8 cellular contexts compared by ENCODE assay signal in genomic region chr9:127898433-127899199, GRCh38. TPM values are rescaled to one million over a fixed set of nuclear protein-coding genes. Genes with fewer than 3 reads are reported as not detected.
DNase-seq lines count a peak whose midpoint lies in the region; ATAC-seq and TF ChIP-seq lines count a peak whose summit lies in the region.

No MANE protein-coding gene starts in this region.

- no peaks in the 10 kb centered on the region for H3K9me3 Mint-ChIP-seq in CD4-positive, alpha-beta T cell
- H3K9me3 Mint-ChIP-seq in naive thymus-derived CD4-positive, alpha-beta T cell, result peaks cover 0 to 25% (median 7%) of the 10 kb centered on the region in 11 donors

- peaks cover 14% of the 10 kb centered on the region for H3K9me3 ChIP-seq in CD4-positive, alpha-beta T cell (ENCODE audit: control insufficient read depth, low read length)
- H3K9me3 ChIP-seq in HEK293 (ENCODE audit: control insufficient read depth, insufficient read depth, low read depth, low read length), result no peaks in the 10 kb centered on the region
- peaks cover 0 to 18% (median 3%) of the 10 kb centered on the region in 3 experiments for H3K9me3 ChIP-seq in naive thymus-derived CD4-positive, alpha-beta T cell (ENCODE audit: control insufficient read depth in 2 of 3, low read length in 3 of 3)

- H3K36me3 ChIP-seq in HEK293 (ENCODE audit: control insufficient read depth in 2 of 2, insufficient read depth in 1 of 2, low read length in 2 of 2), result peaks cover 0 to 33% of the 10 kb centered on the region in 2 experiments; a peak in 1 of 3 replicates
- peaks cover 12 to 33% (median 17%) of the 10 kb centered on the region in 3 experiments for H3K36me3 ChIP-seq in naive thymus-derived CD4-positive, alpha-beta T cell (ENCODE audit: control insufficient read depth in 2 of 3, insufficient read depth in 3 of 3, low read length in 3 of 3)

- H3K4me1 Mint-ChIP-seq in CD4-positive, alpha-beta T cell (ENCODE audit: low read depth), result peaks cover 43% of the 10 kb centered on the region
- peaks cover 13 to 56% (median 34%) of the 10 kb centered on the region in 7 donors for H3K4me1 Mint-ChIP-seq in naive thymus-derived CD4-positive, alpha-beta T cell

- TF ChIP-seq POLR2A in erythroblast (IDR thresholded peaks at IDR 0.05; ENCODE audit: low read length), result no peak

- CTCF ChIA-PET in CD4-positive, alpha-beta T cell (lab: Charles Lee), result interaction anchor here (0.9 to 2.2 kb wide), 3 partner anchors 12 to 164 kb away, joined by 5 to 6 read pairs (median 5); partner anchors contain the start of gene TOR2A
- CTCF ChIA-PET in HEK293 (lab: Yijun Ruan, JAX), result interaction anchor here (0.6 to 0.9 kb wide), 5 partner anchors 8 to 111 kb away, joined by 3 to 5 read pairs (median 3); no protein-coding TSS in a partner anchor
- CTCF ChIA-PET in naive thymus-derived CD4-positive, alpha-beta T cell (lab: Charles Lee), result interaction anchor here (2.3 kb wide), 1 partner anchor 9 kb away, joined by 5 read pairs; no protein-coding TSS in a partner anchor

- H3K27ac ChIP-seq in CD4-positive, alpha-beta T cell (ENCODE audit: low read depth, low read length), result peak overlapping the region; percentile 21
- H3K27ac ChIP-seq in HEK293 (ENCODE audit: extremely low read depth, low read depth, low read length), result peak overlapping the region; percentile 78; the same call in 1 of the 2 replicates
- H3K27ac ChIP-seq in naive thymus-derived CD4-positive, alpha-beta T cell (ENCODE audit: low read depth, low read length), result peak overlapping the region; percentile 78

- DNase-seq in CD4-positive, alpha-beta T cell, result no peak
- DNase-seq in UCSD-AML1 (lab: John Stamatoyannopoulos, UW; ENCODE audit: unreplicated experiment), result peak; percentile 57
- DNase-seq in erythroblast (lab: John Stamatoyannopoulos, UW), result peak; percentile 59 to 65
- DNase-seq in naive thymus-derived CD4-positive, alpha-beta T cell, result peak in 3 of 9 donors; percentile 6 to 44 (median 20)
- no peak for DNase-seq in SIG-M5 treated with dmso at 0.1 percent for 504 hours (lab: John Stamatoyannopoulos, UW; ENCODE audit: unreplicated experiment)
- no peak for DNase-seq in NCI-H446 treated with DMSO at 0.1 percent for 48 hours (lab: John Stamatoyannopoulos, UW)
- DNase-seq in HT-29 (ENCODE audit: low spot score), result no peak

- no peaks in the 10 kb centered on the region for H3K4me1 ChIP-seq in HEK293 (ENCODE audit: control insufficient read depth, insufficient read depth, low read length)
- H3K4me1 ChIP-seq in naive thymus-derived CD4-positive, alpha-beta T cell (ENCODE audit: control insufficient read depth in 2 of 2, insufficient read depth in 2 of 2, low read length in 2 of 2), result peaks cover 17 to 19% of the 10 kb centered on the region in 2 donors

- peak overlapping the region; percentile 86 for H3K27ac Mint-ChIP-seq in CD4-positive, alpha-beta T cell
- H3K27ac Mint-ChIP-seq in naive thymus-derived CD4-positive, alpha-beta T cell, result peak overlapping the region in 8 of 9 donors; percentile 54 to 87 (median 84)

- H3K4me3 Mint-ChIP-seq in CD4-positive, alpha-beta T cell, result peak overlapping the region; percentile 95
- peak overlapping the region; percentile 71 to 90 (median 86) for H3K4me3 Mint-ChIP-seq in naive thymus-derived CD4-positive, alpha-beta T cell

- peak; percentile 15 for ATAC-seq in CD4-positive, alpha-beta T cell (ENCODE audit: poor library complexity)
- peak; percentile 4 for ATAC-seq in naive thymus-derived CD4-positive, alpha-beta T cell

- POLR2A ChIA-PET in CD4-positive, alpha-beta T cell (lab: Charles Lee), result interaction anchor here (1.0 to 3.1 kb wide), 9 partner anchors 7 to 129 kb away, joined by 3 to 16 read pairs (median 3); partner anchors contain the start of genes CDK9, PIP5KL1 and ST6GALNAC4
- POLR2A ChIA-PET in HEK293 (lab: Yijun Ruan, JAX), result interaction anchor here (0.6 to 2.0 kb wide), 5 partner anchors 9 to 1128 kb away, joined by 3 to 9 read pairs (median 4); partner anchors contain the start of genes LRSAM1, RPL12 and ST6GALNAC4
- POLR2A ChIA-PET in naive thymus-derived CD4-positive, alpha-beta T cell (lab: Charles Lee), result interaction anchor here (0.8 to 2.6 kb wide), 4 partner anchors 8 to 163 kb away, joined by 3 to 12 read pairs (median 5); partner anchors contain the start of gene TOR2A

- no peak for TF ChIP-seq CTCF in CD4-positive, alpha-beta T cell (IDR thresholded peaks at IDR 0.05)
- TF ChIP-seq CTCF in HEK293 (tag by site-specific recombination; IDR thresholded peaks at IDR 0.05), result no peak

- peaks cover 50% of the 10 kb centered on the region for H3K36me3 Mint-ChIP-seq in CD4-positive, alpha-beta T cell (ENCODE audit: low read depth)
- H3K36me3 Mint-ChIP-seq in naive thymus-derived CD4-positive, alpha-beta T cell, result peaks cover 13 to 36% (median 33%) of the 10 kb centered on the region in 5 donors

- intact Hi-C loops in CD4-positive, alpha-beta T cell (cut with DNase I, micrococcal nuclease), result loop anchor here (1.0 to 5.0 kb wide), 2 partner anchors 19 to 36 kb away; partner anchors contain the start of gene ST6GALNAC4 (in 1 of the 2)
- intact Hi-C loops in naive thymus-derived CD4-positive, alpha-beta T cell (cut with micrococcal nuclease), result loop anchor here in 1 of 2 donors (1.0 kb wide), 1 partner anchor 19 kb away; the partner anchor contains the start of gene ST6GALNAC4

- H3K27me3 Mint-ChIP-seq in CD4-positive, alpha-beta T cell, result no peaks in the 10 kb centered on the region
- H3K27me3 Mint-ChIP-seq in naive thymus-derived CD4-positive, alpha-beta T cell, result no peaks in the 10 kb centered on the region

- H3K27me3 ChIP-seq in CD4-positive, alpha-beta T cell (ENCODE audit: control insufficient read depth, insufficient read depth, low read length), result no peaks in the 10 kb centered on the region
- H3K27me3 ChIP-seq in naive thymus-derived CD4-positive, alpha-beta T cell (ENCODE audit: control insufficient read depth in 2 of 2, insufficient read depth in 2 of 2, low read length in 2 of 2), result no peaks in the 10 kb centered on the region

- H3K4me3 ChIP-seq in HEK293 (ENCODE audit: low read depth, low read length), result peak overlapping the region; percentile 86
- peak overlapping the region; percentile 61 for H3K4me3 ChIP-seq in naive thymus-derived CD4-positive, alpha-beta T cell (ENCODE audit: low read length)

TF ChIP-seq in HEK293, 187 proteins besides CTCF, POLR2A, EP300 and RAD21 (continues in another document):
- TF ChIP-seq HIC1 (tag by site-specific recombination; IDR thresholded peaks at IDR 0.05), result peak; percentile 26; the same call in 1 of the 2 replicates
- TF ChIP-seq ZBTB17 (tag by site-specific recombination; IDR thresholded peaks at IDR 0.05), result no peak; the same call in none of the 2 replicates
- TF ChIP-seq ZNF488 (tag by site-specific recombination; IDR thresholded peaks at IDR 0.05), result no peak
- no peak for TF ChIP-seq ZNF292 (tag by site-specific recombination; IDR thresholded peaks at IDR 0.05; ENCODE audit: borderline replicate concordance, low read depth)
- TF ChIP-seq ZNF837 (tag by site-specific recombination; IDR thresholded peaks at IDR 0.05), result no peak
- no peak for TF ChIP-seq ZFP69B (tag by site-specific recombination; IDR thresholded peaks at IDR 0.05)
- TF ChIP-seq GLIS1 (tag by site-specific recombination; IDR thresholded peaks at IDR 0.05), result peak; percentile 95
- TF ChIP-seq ZNF664 (tag by site-specific recombination; IDR thresholded peaks at IDR 0.05), result no peak

RNA-seq across cellular contexts. Expression of gene ST6GALNAC6, which starts 0.8 kb away (rescaled TPM):
- 10 to 100 TPM; 93.1 to 97.5 TPM for total RNA-seq in CD4-positive, alpha-beta T cell
- 100 to 1,000 TPM in 3 of 5 experiments, 10 to 100 TPM in 2; 63.0 to 125 (median 107) TPM for total RNA-seq in naive thymus-derived CD4-positive, alpha-beta T cell
- 10 to 100 TPM; 28.3 to 34.5 TPM for polyA plus RNA-seq in naive thymus-derived CD4-positive, alpha-beta T cell
- 14.5 and 16.6 TPM in 2 replicates for total RNA-seq in HT-29 (2014; rRNA removed; shearing (Covaris generic))

RNA-seq across cellular contexts. Expression of gene ST6GALNAC4, which starts 18.2 kb away (rescaled TPM):
- total RNA-seq in CD4-positive, alpha-beta T cell, result 10 to 100 TPM; 28.7 to 30.2 TPM
- total RNA-seq in naive thymus-derived CD4-positive, alpha-beta T cell, result 10 to 100 TPM; 28.0 to 51.0 (median 36.1) TPM
- 10 to 100 TPM; 20.0 to 21.7 TPM for polyA plus RNA-seq in naive thymus-derived CD4-positive, alpha-beta T cell
- 60.1 and 84.2 TPM in 2 replicates for total RNA-seq in HT-29 (2014; rRNA removed; shearing (Covaris generic))

RNA-seq across cellular contexts. Expression of gene AK1, which starts 21.1 kb away (rescaled TPM):
- total RNA-seq in CD4-positive, alpha-beta T cell, result 10 to 100 TPM; 46.7 to 52.6 TPM
- total RNA-seq in naive thymus-derived CD4-positive, alpha-beta T cell, result 10 to 100 TPM; 33.2 to 64.9 (median 51.6) TPM
- under 1 TPM; 0.09 to 0.21 TPM for polyA plus RNA-seq in naive thymus-derived CD4-positive, alpha-beta T cell
- 85.0 and 101 TPM in 2 replicates for total RNA-seq in HT-29 (2014; rRNA removed; shearing (Covaris generic))

RNA-seq across cellular contexts. Expression of gene PIP5KL1, which starts 32.0 kb away (rescaled TPM):
- total RNA-seq in CD4-positive, alpha-beta T cell, result 1 to 10 TPM; 2.9 to 3.3 TPM
- total RNA-seq in naive thymus-derived CD4-positive, alpha-beta T cell, result 1 to 10 TPM; 1.4 to 2.9 (median 2.1) TPM
- polyA plus RNA-seq in naive thymus-derived CD4-positive, alpha-beta T cell, result under 1 TPM in 1 of 2 donors, not detected in 1; 0.17 TPM
- total RNA-seq in HT-29 (2014; rRNA removed; shearing (Covaris generic)), result 1.2 and 3.8 TPM in 2 replicates

RNA-seq across cellular contexts. Expression of gene DPM2, which starts 39.0 kb away (rescaled TPM):
- 10 to 100 TPM; 41.7 to 47.6 TPM for total RNA-seq in CD4-positive, alpha-beta T cell
- 10 to 100 TPM; 29.1 to 84.4 (median 56.8) TPM for total RNA-seq in naive thymus-derived CD4-positive, alpha-beta T cell
- 10 to 100 TPM; 29.3 to 39.5 TPM for polyA plus RNA-seq in naive thymus-derived CD4-positive, alpha-beta T cell
- total RNA-seq in HT-29 (2014; rRNA removed; shearing (Covaris generic)), result 44.3 and 47.0 TPM in 2 replicates

Comparison
In these comparisons a context has a peak if more than half of its experiments do, and no peak if none do; other contexts are left out.
1. DNase-seq: peak in UCSD-AML1 (single experiment) and erythroblast (2 of 2); none in CD4-positive, alpha-beta T cell (0 of 10), SIG-M5 treated with dmso at 0.1 percent for 504 hours (single experiment), NCI-H446 treated with DMSO at 0.1 percent for 48 hours (single experiment) and HT-29 (single experiment).
2. H3K27ac ChIP-seq: peak in every context shown above with its lines; median percentile 78 in HEK293; 78 in naive thymus-derived CD4-positive, alpha-beta T cell; 21 in CD4-positive, alpha-beta T cell.